25 cellular contexts compared by ENCODE assay signal in the genomic region with DNA sequence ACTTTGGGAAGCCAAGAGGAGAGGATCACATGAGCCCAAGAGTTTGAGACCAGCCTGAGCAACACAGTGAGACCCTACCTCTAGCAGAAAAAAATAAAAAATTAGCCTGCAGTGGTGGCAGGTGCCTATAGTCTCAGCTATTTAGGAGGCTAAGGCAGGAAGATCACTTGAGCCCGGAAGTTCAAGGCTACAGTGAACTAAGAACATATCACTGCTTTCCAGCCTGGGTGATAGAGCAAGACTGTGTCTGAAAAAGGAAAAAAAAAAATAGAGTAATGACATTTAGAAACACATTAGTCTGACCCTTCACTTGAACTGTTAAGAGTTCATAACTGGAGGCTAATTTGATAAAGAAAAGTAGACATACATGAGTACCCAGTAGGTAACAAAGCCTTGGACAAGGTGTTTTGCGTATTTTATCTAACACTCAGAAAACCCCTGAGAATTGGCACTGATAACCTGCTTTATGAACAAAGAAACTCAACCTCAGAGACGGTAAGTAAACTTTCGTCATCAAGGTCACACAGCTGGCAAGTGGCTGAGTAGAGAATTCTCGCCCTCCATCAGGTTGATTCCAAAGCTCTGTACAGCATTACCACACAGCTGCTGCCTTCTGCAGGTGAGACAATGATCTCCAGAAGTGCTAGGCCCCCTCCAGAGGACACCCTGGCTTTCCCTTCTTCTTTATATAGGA.
DNase-seq lines count a peak whose midpoint lies in the region; ATAC-seq and TF ChIP-seq lines count a peak whose summit lies in the region.
"Had no signal": no experiment of that assay in that cellular context is flagged by ENCODE, and none has a peak within 500 bp of the region (broad histone marks: within the 10 kb centered on the region; RNA-seq: fewer than 3 reads in every experiment).

No MANE protein-coding gene starts in this region.

- H3K27ac ChIP-seq in KOPT-K1 (ENCODE audit: low read depth, low read length, poor library complexity, severe bottlenecking) (peak overlapping the region; percentile 34), body of pancreas (peak overlapping the region; percentile 28 to 87 (median 76)), psoas muscle (peak overlapping the region; percentile 13), transverse colon (no peak overlapping the region)
- H3K27ac ChIP-seq: C4-2B, prostate gland, SJCRH30 had no signal

- H3K36me3 ChIP-seq in KOPT-K1 (ENCODE audit: insufficient read depth, low read length) (peaks cover 16% of the 10 kb centered on the region; the same call in 1 of the 2 replicates), body of pancreas (replicated peaks in 1 of 2; ENCODE audit: insufficient read depth in 1 of 2, low read depth in 2 of 2) (no peaks in the 10 kb centered on the region), psoas muscle (ENCODE audit: insufficient read depth in 1 of 2, low read depth in 1 of 2) (no peaks in the 10 kb centered on the region), transverse colon (no peaks in the 10 kb centered on the region)
- H3K36me3 ChIP-seq: prostate gland, SJCRH30, tibial nerve had no signal

- H3K4me3 ChIP-seq in body of pancreas = no peak overlapping the region
- H3K4me3 ChIP-seq in psoas muscle = no peak overlapping the region
- H3K4me3 ChIP-seq in transverse colon = no peak overlapping the region
- H3K4me3 ChIP-seq: prostate gland, SJCRH30, tibial nerve had no signal

- no peak for TF ChIP-seq CTCF in body of pancreas (IDR thresholded peaks at IDR 0.05)
- no peak for TF ChIP-seq CTCF in psoas muscle (IDR thresholded peaks at IDR 0.05)
- no peak for TF ChIP-seq CTCF in transverse colon (IDR thresholded peaks at IDR 0.05)

- ATAC-seq in body of pancreas (peak; percentile 94), psoas muscle (peak in 3 of 4 donors; percentile 43 to 64 (median 46)), HG03378 (IDR thresholded peaks at IDR 0.05; ENCODE audit: unreplicated experiment) (no peak)
- ATAC-seq: effector memory CD8-positive, alpha-beta T cell; naive thymus-derived CD8-positive, alpha-beta T cell had no signal

- H3K9me3 Mint-ChIP-seq in activated T-cell treated with anti-CD3 and anti-CD28 coated beads, Interleukin-2, amount 50 U/mL, for 24 hours = no peaks in the 10 kb centered on the region
- H3K9me3 Mint-ChIP-seq: effector memory CD8-positive, alpha-beta T cell; HFFc6; memory B cell; naive thymus-derived CD8-positive, alpha-beta T cell had no signal

- intact Hi-C loops in body of pancreas (cut with DNase I) (no loop called here), psoas muscle (cut with DNase I) (no loop called here), transverse colon (cut with DNase I; ENCODE audit: low total_unique reads) (no loop called here)

- H3K27me3 ChIP-seq in body of pancreas = no peaks in the 10 kb centered on the region
- H3K27me3 ChIP-seq in psoas muscle (ENCODE audit: insufficient read depth in 3 of 3, low read length in 2 of 3) = no peaks in the 10 kb centered on the region
- no peaks in the 10 kb centered on the region for H3K27me3 ChIP-seq in transverse colon
- H3K27me3 ChIP-seq: SJCRH30, tibial nerve had no signal

- TF ChIP-seq POLR2A in body of pancreas (IDR thresholded peaks at IDR 0.05) (no peak), transverse colon (IDR thresholded peaks at IDR 0.05) (no peak)

- 12 to 25% methylated on average over 4 to 5 of the region's 5 CpGs for WGBS in body of pancreas, 2 donors
- 46 to 54% (median 51%) methylated on average over 5 of the region's 5 CpGs for WGBS in psoas muscle, 3 donors
- WGBS in transverse colon (ENCODE audit: low coverage in 1 of 2), 2 donors = 85 to 88% methylated on average over 4 to 5 of the region's 5 CpGs

- TF ChIP-seq EP300 in transverse colon (IDR thresholded peaks at IDR 0.05; ENCODE audit: low read depth) = no peak

- in situ Hi-C loops in transverse colon (cut with MboI; ENCODE audit: low pct_ligation_motif_present in 1 of 4, low pct_unique_long_range_greater_than_20kb in 1 of 4, low sequenced_read_pairs in 3 of 4) = no loop called here

- peaks cover 33% of the 10 kb centered on the region for H3K36me3 Mint-ChIP-seq in activated T-cell treated with anti-CD3 and anti-CD28 coated beads, Interleukin-2, amount 50 U/mL, for 24 hours (ENCODE audit: low read depth)

- no peak for DNase-seq in activated T-cell treated with anti-CD3 and anti-CD28 coated beads, Interleukin-2, amount 50 U/mL, for 24 hours
- DNase-seq in activated T-cell treated with anti-CD3 and anti-CD28 coated beads, Interleukin-2, amount 50 U/mL, for 1 hour = no peak
- peak; percentile 70 to 89 (median 80) for DNase-seq in body of pancreas
- no peak for DNase-seq in psoas muscle
- no peak for DNase-seq in SW480 (ENCODE audit: low spot score)
- DNase-seq in transverse colon = no peak
- DNase-seq: ACHN; activated CD4-positive, alpha-beta T cell treated with anti-CD3 and anti-CD28 coated beads for 1 hour; activated T-cell treated with anti-CD3 and anti-CD28 coated beads for 4 hours; DMS153; effector memory CD8-positive, alpha-beta T cell; HFFc6; KG1; naive thymus-derived CD8-positive, alpha-beta T cell; NCI-H1105 treated with DMSO at 0.1 percent for 48 hours; NCI-H526 treated with DMSO at 0.1 percent for 48 hours; SJCRH30; stimulated activated CD4-positive, alpha-beta T cell treated with anti-CD3 and anti-CD28 coated beads, Interleukin-12 subunit alpha, Interleukin-12 subunit beta, amount 100 ng/mL, for 4 hours; T1000 had no signal

- no peak overlapping the region for H3K4me3 Mint-ChIP-seq in activated T-cell treated with anti-CD3 and anti-CD28 coated beads, Interleukin-2, amount 50 U/mL, for 24 hours
- H3K4me3 Mint-ChIP-seq: effector memory CD8-positive, alpha-beta T cell; HFFc6; memory B cell; naive thymus-derived CD8-positive, alpha-beta T cell had no signal

- H3K4me1 Mint-ChIP-seq in activated T-cell treated with anti-CD3 and anti-CD28 coated beads, Interleukin-2, amount 50 U/mL, for 24 hours (ENCODE audit: low read depth) = peaks cover 29% of the 10 kb centered on the region

- peak overlapping the region; percentile 72 for H3K27ac Mint-ChIP-seq in activated T-cell treated with anti-CD3 and anti-CD28 coated beads, Interleukin-2, amount 50 U/mL, for 24 hours
- H3K27ac Mint-ChIP-seq: effector memory CD8-positive, alpha-beta T cell; HFFc6; memory B cell had no signal

- no peaks in the 10 kb centered on the region for H3K27me3 Mint-ChIP-seq in activated T-cell treated with anti-CD3 and anti-CD28 coated beads, Interleukin-2, amount 50 U/mL, for 24 hours
- H3K27me3 Mint-ChIP-seq: effector memory CD8-positive, alpha-beta T cell; memory B cell; naive thymus-derived CD8-positive, alpha-beta T cell had no signal

- no peaks in the 10 kb centered on the region for H3K9me3 ChIP-seq in KOPT-K1 (ENCODE audit: insufficient read depth, low read length, poor library complexity, severe bottlenecking)
- no peaks in the 10 kb centered on the region for H3K9me3 ChIP-seq in body of pancreas
- no peaks in the 10 kb centered on the region for H3K9me3 ChIP-seq in psoas muscle
- no peaks in the 10 kb centered on the region for H3K9me3 ChIP-seq in transverse colon
- H3K9me3 ChIP-seq: prostate gland, SJCRH30, tibial nerve had no signal

- H3K4me1 ChIP-seq in body of pancreas (peaks cover 22% of the 10 kb centered on the region), psoas muscle (peaks cover 28% of the 10 kb centered on the region), transverse colon (no peaks in the 10 kb centered on the region)
- H3K4me1 ChIP-seq: prostate gland, SJCRH30 had no signal

Comparison
In these comparisons a context has a peak if more than half of its experiments do, and no peak if none do; other contexts are left out.
1. DNase-seq: peak in body of pancreas (4 of 4); none in activated T-cell treated with anti-CD3 and anti-CD28 coated beads, Interleukin-2, amount 50 U/mL, for 24 hours (single experiment), activated T-cell treated with anti-CD3 and anti-CD28 coated beads, Interleukin-2, amount 50 U/mL, for 1 hour (single experiment), psoas muscle (0 of 2), SW480 (single experiment) and transverse colon (single experiment).
2. H3K27ac ChIP-seq: peak in KOPT-K1 (single experiment), body of pancreas (4 of 4) and psoas muscle (single experiment); none in transverse colon (0 of 4).